In genomic region chr7:47535704-47536628, GRCh38 we compare ENCODE assay signal across 13 cellular contexts. TPM values are rescaled to one million over a fixed set of nuclear protein-coding genes. Genes with fewer than 3 reads are reported as not detected.
A peak's percentile ranks its signal among the peaks of the same experiment; 100 is the strongest.
DNase-seq lines count a peak whose midpoint lies in the region; ATAC-seq and TF ChIP-seq lines count a peak whose summit lies in the region.
"Had no signal": no experiment of that assay in that cellular context is flagged by ENCODE, and none has a peak within 500 bp of the region (broad histone marks: within the 10 kb centered on the region; RNA-seq: fewer than 3 reads in every experiment).

No MANE protein-coding gene starts in this region.

- no peak for TF ChIP-seq EP300 in tibial nerve (IDR thresholded peaks at IDR 0.05)

- H3K27me3 ChIP-seq in OCI-LY1 (ENCODE audit: insufficient read depth, low read length) (no peaks in the 10 kb centered on the region), muscle layer of duodenum (ENCODE audit: low read depth, low read length) (no peaks in the 10 kb centered on the region), tibial nerve (no peaks in the 10 kb centered on the region)

- peaks cover 8% of the 10 kb centered on the region for H3K9me3 ChIP-seq in OCI-LY1 (ENCODE audit: low read length)
- no peaks in the 10 kb centered on the region for H3K9me3 ChIP-seq in muscle layer of duodenum (ENCODE audit: control insufficient read depth in 1 of 2, low read length in 2 of 2)
- no peaks in the 10 kb centered on the region for H3K9me3 ChIP-seq in tibial nerve
- H3K9me3 ChIP-seq: esophagus muscularis mucosa had no signal

- no peak overlapping the region for H2AFZ ChIP-seq in OCI-LY1 (ENCODE audit: low read length)

- H3K27ac ChIP-seq in OCI-LY1 (ENCODE audit: low read depth, low read length, poor library complexity, severe bottlenecking): peak overlapping the region; percentile 6
- H3K27ac ChIP-seq in muscle layer of duodenum (ENCODE audit: low read length): no peak overlapping the region
- H3K27ac ChIP-seq in tibial nerve: peak overlapping the region; percentile 36 to 79 (median 65)

- H3K9me2 ChIP-seq in OCI-LY1 (ENCODE audit: low read depth, low read length): no peaks in the 10 kb centered on the region

- H3K36me3 ChIP-seq in OCI-LY1 (ENCODE audit: insufficient read depth, low read length) (peaks cover 22% of the 10 kb centered on the region), muscle layer of duodenum (ENCODE audit: control insufficient read depth in 1 of 2, insufficient read depth in 2 of 2, low read length in 2 of 2) (no peaks in the 10 kb centered on the region), tibial nerve (no peaks in the 10 kb centered on the region)
- H3K36me3 ChIP-seq: esophagus muscularis mucosa had no signal

- H3K9ac ChIP-seq in OCI-LY1 (ENCODE audit: low read length): no peak overlapping the region

- H3F3A ChIP-seq in OCI-LY1 (ENCODE audit: insufficient read depth, low read length): no peaks in the 10 kb centered on the region

- ATAC-seq in HG02852 (IDR thresholded peaks at IDR 0.05; ENCODE audit: unreplicated experiment) (no peak), GM19324 (IDR thresholded peaks at IDR 0.05; ENCODE audit: low FRiP score, unreplicated experiment) (no peak)

- TF ChIP-seq CTCF in OCI-LY1 (IDR thresholded peaks at IDR 0.05; ENCODE audit: low read length) (no peak), tibial nerve (IDR thresholded peaks at IDR 0.05) (no peak)

- H3K4me3 ChIP-seq in OCI-LY1 (ENCODE audit: low read depth, low read length, poor library complexity, severe bottlenecking) (no peak overlapping the region), muscle layer of duodenum (ENCODE audit: low read depth in 1 of 2, low read length in 2 of 2) (peak overlapping the region; percentile 37 to 56), tibial nerve (peak overlapping the region in 2 of 4 donors; percentile 58 to 64)

- in situ Hi-C loops in KBM-7 (cut with MboI; ENCODE audit: low pct_unique_long_range_greater_than_20kb, low sequenced_read_pairs): no loop called here

- DNase-seq in ecto neural progenitor cell (ENCODE audit: low spot score) (peak; percentile 54), tibial nerve (ENCODE audit: low spot score in 2 of 2) (no peak), KBM-7 (no peak), NCI-H774 (lab: John Stamatoyannopoulos, UW) (no peak)
- DNase-seq: activated naive CD8-positive, alpha-beta T cell treated with anti-CD3 and anti-CD28 coated beads for 36 hours; left ventricle myocardium superior; SHP77; stimulated activated naive CD8-positive, alpha-beta T cell treated with anti-CD3 and anti-CD28 coated beads, Interleukin-15, amount 100 ng/mL, for 72 hours had no signal

- no peaks in the 10 kb centered on the region for H4K20me1 ChIP-seq in OCI-LY1 (ENCODE audit: insufficient read depth, low read length)

- H3K4me2 ChIP-seq in OCI-LY1 (ENCODE audit: low read length): no peak overlapping the region

- TF ChIP-seq POLR2A in tibial nerve (IDR thresholded peaks at IDR 0.05): no peak

- H3K4me1 ChIP-seq in OCI-LY1 (ENCODE audit: insufficient read depth, low read length, severe bottlenecking): peaks cover 38% of the 10 kb centered on the region
- H3K4me1 ChIP-seq in muscle layer of duodenum (ENCODE audit: control insufficient read depth in 1 of 2, insufficient read depth in 2 of 2, low read length in 2 of 2): peaks cover 0 to 15% of the 10 kb centered on the region in 2 donors
- peaks cover 0 to 73% (median 30%) of the 10 kb centered on the region in 4 donors for H3K4me1 ChIP-seq in tibial nerve

- peaks cover 49% of the 10 kb centered on the region for H3K79me2 ChIP-seq in OCI-LY1 (ENCODE audit: insufficient read depth, low read length)

- 49 to 53% methylated on average over 23 of the region's 23 CpGs for WGBS in tibial nerve, 2 donors

RNA-seq across cellular contexts. Expression of gene TNS3, which starts 45.9 kb away (rescaled TPM):
- total RNA-seq in tibial nerve: 100 to 1,000 TPM; 118 to 142 (median 133) TPM
